ENCODE assay signal across 1 cellular context in genomic region chr17:45768000-45768399, GRCh38.
TF ChIP-seq lines count a peak whose summit lies in the region.

No MANE protein-coding gene starts in this region.

TF ChIP-seq in K562, 482 proteins besides CTCF, POLR2A, EP300 and RAD21:
- no peak for TF ChIP-seq ZKSCAN3 (CRISPR knock-in tag; IDR thresholded peaks at IDR 0.05)
- TF ChIP-seq EHMT2 (IDR thresholded peaks at IDR 0.05): peak; percentile 54; the same call in 1 of the 2 replicates
